8 cellular contexts compared by ENCODE assay signal in the genomic region with DNA sequence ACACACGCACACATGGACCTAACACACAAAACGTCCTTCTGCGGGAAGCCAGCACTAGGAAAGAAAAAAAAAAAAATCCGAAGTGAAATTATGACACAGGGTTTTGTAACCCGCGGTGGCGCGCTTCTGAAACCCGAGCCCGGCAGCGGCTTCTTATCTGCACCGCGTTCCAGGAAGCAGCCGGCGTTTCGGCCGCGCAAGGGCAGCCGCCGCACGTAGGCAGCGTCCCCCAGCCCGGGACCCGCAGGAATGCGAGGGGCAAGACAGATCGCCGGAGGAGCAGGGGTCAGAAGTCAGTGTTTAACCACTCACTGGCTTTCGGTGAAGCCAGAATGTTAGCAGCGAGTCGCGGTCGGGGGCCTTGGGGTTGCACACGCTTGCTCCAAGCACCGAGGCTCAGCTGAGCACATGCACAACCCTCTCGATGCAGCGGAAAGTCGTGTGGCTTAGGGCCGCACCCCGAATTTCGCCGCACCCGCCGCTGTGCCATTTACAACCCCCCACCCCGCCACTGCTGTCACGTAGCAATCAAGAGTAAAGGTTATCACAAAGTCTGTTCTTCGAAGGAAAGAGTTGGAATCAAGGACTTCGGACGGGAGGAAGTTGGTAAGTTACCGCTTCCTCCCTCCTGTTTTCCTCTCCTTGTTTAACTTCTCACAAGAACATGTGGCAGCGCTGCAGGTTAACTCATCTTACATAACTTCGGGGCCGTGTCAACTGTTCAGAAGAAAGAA.
DNase-seq lines count a peak whose midpoint lies in the region; ATAC-seq and TF ChIP-seq lines count a peak whose summit lies in the region.

No MANE protein-coding gene starts in this region.

- peak overlapping the region; percentile 42 for H3K4me3 ChIP-seq in HEK293 (ENCODE audit: low read depth, low read length)
- H3K4me3 ChIP-seq in kidney epithelial cell (ENCODE audit: low read depth, low read length): peak overlapping the region; percentile 23

- peak overlapping the region; percentile 71; the same call in 1 of the 2 replicates for H3K27ac ChIP-seq in HEK293 (ENCODE audit: extremely low read depth, low read depth, low read length)

- no peaks in the 10 kb centered on the region for H3K27me3 Mint-ChIP-seq in central memory CD8-positive, alpha-beta T cell

- peak; percentile 86 for ATAC-seq in central memory CD8-positive, alpha-beta T cell (replicated peaks; ENCODE audit: extremely low read depth, poor library complexity, severe bottlenecking)

- DNase-seq in GM04504 (ENCODE audit: low read depth) (peak; percentile 75), NCI-H128 (lab: John Stamatoyannopoulos, UW; ENCODE audit: unreplicated experiment) (peak; percentile 13), kidney epithelial cell (ENCODE audit: low read depth) (no peak), GM19240 (ENCODE audit: insufficient read length, low spot score) (no peak)
- DNase-seq in activated CD4-positive, CD25-positive, alpha-beta regulatory T cell treated with anti-CD3 and anti-CD28 coated beads, Interleukin-2, amount 50 U/mL, for 72 hours: peak; percentile 78
- DNase-seq in central memory CD8-positive, alpha-beta T cell (ENCODE audit: low spot score in 2 of 2): peak; percentile 42 to 50
- DNase-seq in stimulated activated CD4-positive, alpha-beta T cell treated with anti-CD3 and anti-CD28 coated beads, Interleukin-15, amount 100 ng/mL, for 1 hour (ENCODE audit: low read depth in 1 of 2, low spot score in 1 of 2): peak; percentile 13 to 63

- peaks cover 3% of the 10 kb centered on the region; the same call in 1 of the 2 replicates for H3K4me1 ChIP-seq in HEK293 (ENCODE audit: control insufficient read depth, insufficient read depth, low read length)

- no peaks in the 10 kb centered on the region for H3K9me3 ChIP-seq in HEK293 (ENCODE audit: control insufficient read depth, insufficient read depth, low read depth, low read length)

- no peak for TF ChIP-seq CTCF in HEK293 (tag by site-specific recombination; IDR thresholded peaks at IDR 0.05)
- TF ChIP-seq CTCF in kidney epithelial cell (IDR thresholded peaks at IDR 0.05; ENCODE audit: insufficient read depth, low read length, poor library complexity, severe bottlenecking): no peak

- H3K27ac Mint-ChIP-seq in central memory CD8-positive, alpha-beta T cell (ENCODE audit: low read depth): peak overlapping the region; percentile 92

- H3K27me3 ChIP-seq in kidney epithelial cell (ENCODE audit: control insufficient read depth, insufficient read depth, low read length): no peaks in the 10 kb centered on the region

- H3K9me3 Mint-ChIP-seq in central memory CD8-positive, alpha-beta T cell: peaks cover 2% of the 10 kb centered on the region

- peaks cover 4% of the 10 kb centered on the region for H3K36me3 Mint-ChIP-seq in central memory CD8-positive, alpha-beta T cell (ENCODE audit: insufficient read depth)

- CTCF ChIA-PET in HEK293 (lab: Yijun Ruan, JAX): no interaction called here

- peaks cover 36% of the 10 kb centered on the region for H3K4me1 Mint-ChIP-seq in central memory CD8-positive, alpha-beta T cell

- POLR2A ChIA-PET in HEK293 (lab: Yijun Ruan, JAX): no interaction called here

- no peaks in the 10 kb centered on the region for H3K36me3 ChIP-seq in HEK293 (ENCODE audit: control insufficient read depth in 2 of 2, insufficient read depth in 1 of 2, low read length in 2 of 2)
- H3K36me3 ChIP-seq in kidney epithelial cell (ENCODE audit: control insufficient read depth, insufficient read depth, low read length): no peaks in the 10 kb centered on the region

- peak overlapping the region; percentile 87 for H3K4me3 Mint-ChIP-seq in central memory CD8-positive, alpha-beta T cell

TF ChIP-seq in HEK293, 187 proteins besides CTCF, POLR2A, EP300 and RAD21 (continues in another document):
- TF ChIP-seq ZNF335 (tag by site-specific recombination; conservative IDR thresholded peaks at IDR 0.05) (peak; percentile 73), ZNF624 (tag by site-specific recombination; IDR thresholded peaks at IDR 0.05) (no peak), ZNF843 (tag by site-specific recombination; IDR thresholded peaks at IDR 0.05) (0 out of 2 replicates have a peak, but pooled peaks have one; percentile 29), ZBTB20 (tag by site-specific recombination; IDR thresholded peaks at IDR 0.05) (peak; percentile 22; the same call in 1 of the 2 replicates), ZNF76 (tag by site-specific recombination; IDR thresholded peaks at IDR 0.05; ENCODE audit: borderline replicate concordance, low read depth) (no peak), ZSCAN30 (tag by site-specific recombination; IDR thresholded peaks at IDR 0.05) (0 out of 2 replicates have a peak, but pooled peaks have one; percentile 19), ZNF670 (tag by site-specific recombination; IDR thresholded peaks at IDR 0.05; ENCODE audit: low read depth) (no peak), ZNF837 (tag by site-specific recombination; IDR thresholded peaks at IDR 0.05) (no peak), ZXDB (tag by site-specific recombination; IDR thresholded peaks at IDR 0.05) (peak; percentile 51; the same call in 1 of the 2 replicates), HOXC10 (CRISPR knock-in tag; IDR thresholded peaks at IDR 0.05) (no peak), ZNF221 (tag by site-specific recombination; IDR thresholded peaks at IDR 0.05; ENCODE audit: borderline replicate concordance) (no peak), SP7 (tag by site-specific recombination; IDR thresholded peaks at IDR 0.05) (peak; percentile 40; the same call in 1 of the 2 replicates), ZBTB8A (tag by site-specific recombination; IDR thresholded peaks at IDR 0.05) (0 out of 2 replicates have a peak, but pooled peaks have one; percentile 13), ZFP37 (tag by site-specific recombination; IDR thresholded peaks at IDR 0.05) (no peak), OSR2 (tag by site-specific recombination; IDR thresholded peaks at IDR 0.05) (peak; percentile 69)
- TF ChIP-seq, protein P1, sequence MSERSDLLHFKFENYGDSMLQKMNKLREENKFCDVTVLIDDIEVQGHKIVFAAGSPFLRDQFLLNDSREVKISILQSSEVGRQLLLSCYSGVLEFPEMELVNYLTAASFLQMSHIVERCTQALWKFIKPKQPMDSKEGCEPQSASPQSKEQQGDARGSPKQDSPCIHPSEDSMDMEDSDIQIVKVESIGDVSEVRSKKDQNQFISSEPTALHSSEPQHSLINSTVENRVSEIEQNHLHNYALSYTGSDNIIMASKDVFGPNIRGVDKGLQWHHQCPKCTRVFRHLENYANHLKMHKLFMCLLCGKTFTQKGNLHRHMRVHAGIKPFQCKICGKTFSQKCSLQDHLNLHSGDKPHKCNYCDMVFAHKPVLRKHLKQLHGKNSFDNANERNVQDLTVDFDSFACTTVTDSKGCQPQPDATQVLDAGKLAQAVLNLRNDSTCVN (tag by site-specific recombination; optimal IDR thresholded peaks at IDR 0.05): peak; percentile 64
- TF ChIP-seq, protein P2, sequence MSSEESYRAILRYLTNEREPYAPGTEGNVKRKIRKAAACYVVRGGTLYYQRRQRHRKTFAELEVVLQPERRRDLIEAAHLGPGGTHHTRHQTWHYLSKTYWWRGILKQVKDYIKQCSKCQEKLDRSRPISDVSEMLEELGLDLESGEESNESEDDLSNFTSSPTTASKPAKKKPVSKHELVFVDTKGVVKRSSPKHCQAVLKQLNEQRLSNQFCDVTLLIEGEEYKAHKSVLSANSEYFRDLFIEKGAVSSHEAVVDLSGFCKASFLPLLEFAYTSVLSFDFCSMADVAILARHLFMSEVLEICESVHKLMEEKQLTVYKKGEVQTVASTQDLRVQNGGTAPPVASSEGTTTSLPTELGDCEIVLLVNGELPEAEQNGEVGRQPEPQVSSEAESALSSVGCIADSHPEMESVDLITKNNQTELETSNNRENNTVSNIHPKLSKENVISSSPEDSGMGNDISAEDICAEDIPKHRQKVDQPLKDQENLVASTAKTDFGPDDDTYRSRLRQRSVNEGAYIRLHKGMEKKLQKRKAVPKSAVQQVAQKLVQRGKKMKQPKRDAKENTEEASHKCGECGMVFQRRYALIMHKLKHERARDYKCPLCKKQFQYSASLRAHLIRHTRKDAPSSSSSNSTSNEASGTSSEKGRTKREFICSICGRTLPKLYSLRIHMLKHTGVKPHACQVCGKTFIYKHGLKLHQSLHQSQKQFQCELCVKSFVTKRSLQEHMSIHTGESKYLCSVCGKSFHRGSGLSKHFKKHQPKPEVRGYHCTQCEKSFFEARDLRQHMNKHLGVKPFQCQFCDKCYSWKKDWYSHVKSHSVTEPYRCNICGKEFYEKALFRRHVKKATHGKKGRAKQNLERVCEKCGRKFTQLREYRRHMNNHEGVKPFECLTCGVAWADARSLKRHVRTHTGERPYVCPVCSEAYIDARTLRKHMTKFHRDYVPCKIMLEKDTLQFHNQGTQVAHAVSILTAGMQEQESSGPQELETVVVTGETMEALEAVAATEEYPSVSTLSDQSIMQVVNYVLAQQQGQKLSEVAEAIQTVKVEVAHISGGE (tag by site-specific recombination; conservative IDR thresholded peaks at IDR 0.05; ENCODE audit: low read depth): no peak
- TF ChIP-seq, protein P3, sequence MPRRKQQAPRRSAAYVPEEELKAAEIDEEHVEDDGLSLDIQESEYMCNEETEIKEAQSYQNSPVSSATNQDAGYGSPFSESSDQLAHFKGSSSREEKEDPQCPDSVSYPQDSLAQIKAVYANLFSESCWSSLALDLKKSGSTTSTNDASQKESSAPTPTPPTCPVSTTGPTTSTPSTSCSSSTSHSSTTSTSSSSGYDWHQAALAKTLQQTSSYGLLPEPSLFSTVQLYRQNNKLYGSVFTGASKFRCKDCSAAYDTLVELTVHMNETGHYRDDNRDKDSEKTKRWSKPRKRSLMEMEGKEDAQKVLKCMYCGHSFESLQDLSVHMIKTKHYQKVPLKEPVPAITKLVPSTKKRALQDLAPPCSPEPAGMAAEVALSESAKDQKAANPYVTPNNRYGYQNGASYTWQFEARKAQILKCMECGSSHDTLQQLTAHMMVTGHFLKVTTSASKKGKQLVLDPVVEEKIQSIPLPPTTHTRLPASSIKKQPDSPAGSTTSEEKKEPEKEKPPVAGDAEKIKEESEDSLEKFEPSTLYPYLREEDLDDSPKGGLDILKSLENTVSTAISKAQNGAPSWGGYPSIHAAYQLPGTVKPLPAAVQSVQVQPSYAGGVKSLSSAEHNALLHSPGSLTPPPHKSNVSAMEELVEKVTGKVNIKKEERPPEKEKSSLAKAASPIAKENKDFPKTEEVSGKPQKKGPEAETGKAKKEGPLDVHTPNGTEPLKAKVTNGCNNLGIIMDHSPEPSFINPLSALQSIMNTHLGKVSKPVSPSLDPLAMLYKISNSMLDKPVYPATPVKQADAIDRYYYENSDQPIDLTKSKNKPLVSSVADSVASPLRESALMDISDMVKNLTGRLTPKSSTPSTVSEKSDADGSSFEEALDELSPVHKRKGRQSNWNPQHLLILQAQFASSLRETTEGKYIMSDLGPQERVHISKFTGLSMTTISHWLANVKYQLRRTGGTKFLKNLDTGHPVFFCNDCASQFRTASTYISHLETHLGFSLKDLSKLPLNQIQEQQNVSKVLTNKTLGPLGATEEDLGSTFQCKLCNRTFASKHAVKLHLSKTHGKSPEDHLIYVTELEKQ (tag by site-specific recombination; IDR thresholded peaks at IDR 0.05; ENCODE audit: borderline replicate concordance): no peak

Comparison
In these comparisons a context has a peak if more than half of its experiments do, and no peak if none do; other contexts are left out.
1. DNase-seq: peak in GM04504 (single experiment), NCI-H128 (single experiment), activated CD4-positive, CD25-positive, alpha-beta regulatory T cell treated with anti-CD3 and anti-CD28 coated beads, Interleukin-2, amount 50 U/mL, for 72 hours (single experiment), central memory CD8-positive, alpha-beta T cell (2 of 2) and stimulated activated CD4-positive, alpha-beta T cell treated with anti-CD3 and anti-CD28 coated beads, Interleukin-15, amount 100 ng/mL, for 1 hour (2 of 2); none in kidney epithelial cell (single experiment) and GM19240 (single experiment).